Comparison of ENCODE assay signal across 14 cellular contexts in genomic region chr12:92446082-92446460, GRCh38.
DNase-seq lines count a peak whose midpoint lies in the region; ATAC-seq and TF ChIP-seq lines count a peak whose summit lies in the region.
"Had no signal": no experiment of that assay in that cellular context is flagged by ENCODE, and none has a peak within 500 bp of the region (broad histone marks: within the 10 kb centered on the region; RNA-seq: fewer than 3 reads in every experiment).

No MANE protein-coding gene starts in this region.

- peaks cover 63% of the 10 kb centered on the region for H3K4me1 ChIP-seq in BLaER1
- H3K4me1 ChIP-seq in MM.1S (ENCODE audit: low read length): peaks cover 36% of the 10 kb centered on the region

- H3K27ac ChIP-seq in BLaER1: peak overlapping the region; percentile 89
- H3K27ac ChIP-seq in MM.1S (ENCODE audit: low read length): peak overlapping the region; percentile 80

- H3K9me3 ChIP-seq in BLaER1 (peaks cover 16% of the 10 kb centered on the region), MM.1S (replicated peaks; ENCODE audit: insufficient read depth, low read length) (no peaks in the 10 kb centered on the region)

- H3K27me3 ChIP-seq in BLaER1 (no peaks in the 10 kb centered on the region), MM.1S (replicated peaks; ENCODE audit: insufficient read depth, low read length) (no peaks in the 10 kb centered on the region)

- no peak for TF ChIP-seq POLR2A in lower leg skin (IDR thresholded peaks at IDR 0.05)

- 56 to 58% methylated on average over 1 of the region's 1 CpG for WGBS in lower leg skin, 2 donors

- H3K36me3 ChIP-seq in BLaER1 (no peaks in the 10 kb centered on the region), MM.1S (replicated peaks; ENCODE audit: insufficient read depth, low read length) (no peaks in the 10 kb centered on the region)

- H3K4me3 ChIP-seq in BLaER1 (peak overlapping the region; percentile 40; the same call in 1 of the 2 replicates), MM.1S (ENCODE audit: low read length) (no peak overlapping the region), lower leg skin (ENCODE audit: low read depth, poor library complexity, severe bottlenecking) (no peak overlapping the region)

- intact Hi-C loops in left colon (cut with DNase I, micrococcal nuclease) (no loop called here), lower leg skin (cut with DNase I; ENCODE audit: low total_unique reads) (no loop called here)

- H3F3A ChIP-seq in MM.1S (ENCODE audit: insufficient read depth, low read length): peaks cover 16% of the 10 kb centered on the region

- H3K4me2 ChIP-seq in BLaER1 (peak overlapping the region; percentile 87), MM.1S (ENCODE audit: low read depth, low read length) (peak overlapping the region; percentile 47)

- H3K9ac ChIP-seq in BLaER1 (peak overlapping the region; percentile 74), MM.1S (ENCODE audit: low read length) (peak overlapping the region; percentile 46; the same call in 1 of the 2 replicates)

- H3K9me2 ChIP-seq in MM.1S (replicated peaks; ENCODE audit: insufficient read depth, low read length): no peaks in the 10 kb centered on the region

- no peaks in the 10 kb centered on the region for H4K20me1 ChIP-seq in BLaER1
- H4K20me1 ChIP-seq in MM.1S (ENCODE audit: insufficient read depth, low read length): no peaks in the 10 kb centered on the region

- DNase-seq in MM.1S (no peak), left colon (no peak), midbrain (lab: John Stamatoyannopoulos, UW) (no peak), SKM-1 treated with dmso at 0.1 percent for 144 hours (lab: John Stamatoyannopoulos, UW; ENCODE audit: unreplicated experiment) (no peak), lower leg skin (ENCODE audit: low spot score in 2 of 2) (no peak), NCI-H2107 treated with DMSO at 0.1 percent for 48 hours (lab: John Stamatoyannopoulos, UW; ENCODE audit: unreplicated experiment) (no peak)
- DNase-seq: ACHN; amniotic stem cell; DMS 273 treated with DMSO at 0.1 percent for 48 hours; kidney; SHP77; stimulated activated CD4-positive, alpha-beta T cell treated with anti-CD3 and anti-CD28 coated beads, Interleukin-12 subunit alpha, Interleukin-12 subunit beta, amount 100 ng/mL, for 4 hours had no signal

- peak overlapping the region; percentile 8; the same call in 1 of the 2 replicates for H2AFZ ChIP-seq in MM.1S (ENCODE audit: low read length)

- TF ChIP-seq CTCF in MM.1S (IDR thresholded peaks at IDR 0.05; ENCODE audit: low read length) (no peak), lower leg skin (IDR thresholded peaks at IDR 0.05) (no peak)

- H3K79me2 ChIP-seq in MM.1S (ENCODE audit: low read length): no peaks in the 10 kb centered on the region

- ATAC-seq in GM19395 (IDR thresholded peaks at IDR 0.05; ENCODE audit: unreplicated experiment) (peak; percentile 16), left colon (peak; percentile 67)
